In the genomic region with DNA sequence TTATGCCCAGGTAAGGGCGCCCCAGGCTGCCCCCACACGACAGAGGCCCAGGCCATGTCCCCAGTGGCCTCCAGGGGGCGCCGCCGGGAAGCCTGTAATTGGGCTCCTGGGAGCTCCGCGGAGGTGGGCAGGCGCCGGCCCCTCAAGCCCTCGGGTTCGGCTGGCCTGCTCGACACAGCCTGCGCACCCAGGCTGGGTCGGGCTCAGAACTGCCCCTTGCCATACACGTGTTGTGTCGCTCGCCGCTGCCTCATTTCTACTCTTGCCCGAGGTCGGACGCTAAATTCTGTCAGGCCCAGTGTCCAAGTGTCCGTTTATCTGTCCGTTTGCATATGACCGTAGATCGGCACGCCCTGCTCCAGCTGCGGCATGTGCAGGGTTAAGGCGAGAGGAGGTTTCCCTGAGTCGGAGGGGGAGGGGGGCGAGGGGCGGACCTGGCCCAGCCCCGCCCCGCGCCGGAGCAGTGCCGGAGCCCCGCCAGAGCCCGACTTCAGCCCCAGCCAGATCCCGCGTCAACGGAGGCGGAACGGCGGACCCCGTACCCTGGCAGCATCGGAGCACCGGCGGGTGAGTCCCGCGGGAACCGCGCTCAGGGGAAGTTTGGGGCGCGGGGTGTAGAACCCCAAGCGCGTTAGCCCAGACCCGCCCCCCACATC, we compare ENCODE assay signal across 8 cellular contexts. TPM values are rescaled to one million over a fixed set of nuclear protein-coding genes. Genes with fewer than 3 reads are reported as not detected.
A peak's percentile ranks its signal among the peaks of the same experiment; 100 is the strongest.
DNase-seq lines count a peak whose midpoint lies in the region; ATAC-seq and TF ChIP-seq lines count a peak whose summit lies in the region.

TSS of gene KLHDC8B (plus strand) at position 480 of the 656 bp plus-strand sequence. CDS start 1,172 bp downstream, outside the sequence.

- H3K4me1 ChIP-seq in transverse colon = peaks cover 8 to 42% (median 36%) of the 10 kb centered on the region in 4 donors

- H3K4me1 Mint-ChIP-seq in T-helper 1 cell treated with Interleukin-12 subunit alpha and Interleukin-12 subunit beta and Interleukin-4 antibody, amounts not matched to agents 30 μg/mL and 1 μg/mL, for 36 hours (ENCODE audit: low read depth) = peaks cover 5% of the 10 kb centered on the region

- H3K36me3 ChIP-seq in transverse colon = no peaks in the 10 kb centered on the region

- TF ChIP-seq CTCF in AG09309 (IDR thresholded peaks at IDR 0.05; ENCODE audit: control insufficient read depth, insufficient read depth, low read depth, low read length, missing control alignments) (peak; percentile 98), transverse colon (IDR thresholded peaks at IDR 0.05) (peak; percentile 95 to 97 (median 96))

- peaks cover 3% of the 10 kb centered on the region for H3K36me3 Mint-ChIP-seq in T-helper 1 cell treated with Interleukin-12 subunit alpha and Interleukin-12 subunit beta and Interleukin-4 antibody, amounts not matched to agents 30 μg/mL and 1 μg/mL, for 36 hours (ENCODE audit: low read depth)

- no peaks in the 10 kb centered on the region for H3K9me3 ChIP-seq in transverse colon

- in situ Hi-C loops in transverse colon (cut with MboI; ENCODE audit: low pct_ligation_motif_present in 1 of 4, low pct_unique_long_range_greater_than_20kb in 1 of 4, low sequenced_read_pairs in 3 of 4) = loop anchor here in 2 of 4 donors (25.0 kb wide), 1 partner anchor 266 kb away; the partner anchor contains the start of gene NICN1 (in 2 of the 2)

- ATAC-seq in left cardiac atrium = peak; percentile 92 to 93

- no peaks in the 10 kb centered on the region for H3K27me3 ChIP-seq in transverse colon

- no peaks in the 10 kb centered on the region for H3K27me3 Mint-ChIP-seq in T-helper 1 cell treated with Interleukin-12 subunit alpha and Interleukin-12 subunit beta and Interleukin-4 antibody, amounts not matched to agents 30 μg/mL and 1 μg/mL, for 36 hours (ENCODE audit: low read depth)

- H3K27ac ChIP-seq in transverse colon = peak within 1 kb of the TSS; percentile 66 to 88 (median 83)

- peak within 1 kb of the TSS; percentile 86 for H3K4me3 Mint-ChIP-seq in T-helper 1 cell treated with Interleukin-12 subunit alpha and Interleukin-12 subunit beta and Interleukin-4 antibody, amounts not matched to agents 30 μg/mL and 1 μg/mL, for 36 hours

- intact Hi-C loops in left cardiac atrium (cut with DNase I) (loop anchor here (2.0 to 5.0 kb wide), 3 partner anchors 106 to 278 kb away; partner anchors contain the start of gene C3orf62 (in 2 of the 2)), posterior vena cava (cut with DNase I) (no loop called here), transverse colon (cut with DNase I; ENCODE audit: low total_unique reads) (loop anchor here (5.0 kb wide), 1 partner anchor 106 kb away; the partner anchor contains the start of gene C3orf62)

- WGBS in transverse colon (ENCODE audit: low coverage in 1 of 2), 2 donors = 1% methylated on average over 52 of the region's 57 CpGs; no CpG with 5 or more reads in 1 of the 2 donors

- peaks cover 5% of the 10 kb centered on the region for H3K9me3 Mint-ChIP-seq in T-helper 1 cell treated with Interleukin-12 subunit alpha and Interleukin-12 subunit beta and Interleukin-4 antibody, amounts not matched to agents 30 μg/mL and 1 μg/mL, for 36 hours

- DNase-seq in AG09309 (ENCODE audit: low read depth) = peak; percentile 48
- DNase-seq in GM19240 (ENCODE audit: insufficient read length, low spot score) = peak; percentile 82
- peak; percentile 59 for DNase-seq in M059J (ENCODE audit: low read depth)
- DNase-seq in amniotic stem cell (lab: John Stamatoyannopoulos, UW) = peak; percentile 53
- peak; percentile 91 for DNase-seq in left cardiac atrium
- DNase-seq in posterior vena cava (ENCODE audit: low spot score) = peak; percentile 96
- DNase-seq in transverse colon = peak; percentile 89

- H3K27ac Mint-ChIP-seq in T-helper 1 cell treated with Interleukin-12 subunit alpha and Interleukin-12 subunit beta and Interleukin-4 antibody, amounts not matched to agents 30 μg/mL and 1 μg/mL, for 36 hours = peak within 1 kb of the TSS; percentile 71

- H3K4me3 ChIP-seq in AG09309 (ENCODE audit: control insufficient read depth, low read depth, low read length) (peak within 1 kb of the TSS; percentile 84), transverse colon (peak within 1 kb of the TSS; percentile 55 to 67 (median 62))

- TF ChIP-seq POLR2A in transverse colon (IDR thresholded peaks at IDR 0.05) = peak; percentile 50

- TF ChIP-seq EP300 in transverse colon (IDR thresholded peaks at IDR 0.05; ENCODE audit: low read depth) = no peak

RNA-seq across cellular contexts. Expression of gene KLHDC8B, which starts in this region (rescaled TPM):
- 2.9 and 5.0 TPM in 2 replicates for total RNA-seq in M059J (2014; rRNA removed; shearing (Covaris generic))
- 10 to 100 TPM; 35.6 to 55.9 TPM for total RNA-seq in left cardiac atrium
- total RNA-seq in posterior vena cava = 10 to 100 TPM; 29.8 to 31.9 TPM
- 10 to 100 TPM in 2 of 4 donors, 1 to 10 TPM in 2; 4.5 to 23.5 (median 13.4) TPM for total RNA-seq in transverse colon

Comparison
In these comparisons a context has a peak if more than half of its experiments do, and no peak if none do; other contexts are left out.
1. Peak in every context shown above with its lines: DNase-seq, ATAC-seq, H3K4me3 ChIP-seq and H3K27ac ChIP-seq.
2. intact Hi-C loops: an anchor here in left cardiac atrium (2.0 to 5.0 kb wide) and transverse colon (5.0 kb wide); none called in posterior vena cava.